ENCODE assay signal across 1 cellular context in genomic region chr3:197038604-197039003, GRCh38.
TF ChIP-seq lines count a peak whose summit lies in the region.

No MANE protein-coding gene starts in this region.

TF ChIP-seq in HepG2, 621 proteins besides CTCF, POLR2A, EP300 and RAD21 (continued from another document):
- no peak for TF ChIP-seq ZNF276 (CRISPR knock-in tag; IDR thresholded peaks at IDR 0.05; ENCODE audit: low read depth)
- TF ChIP-seq ZSCAN5A (CRISPR knock-in tag; IDR thresholded peaks at IDR 0.05; ENCODE audit: borderline replicate concordance), result no peak
- no peak for TF ChIP-seq ZNF577 (CRISPR knock-in tag; IDR thresholded peaks at IDR 0.05; ENCODE audit: borderline replicate concordance, low read depth)
- no peak for TF ChIP-seq PHF21A (CRISPR knock-in tag; IDR thresholded peaks at IDR 0.05)
- TF ChIP-seq ZNF720 (CRISPR knock-in tag; IDR thresholded peaks at IDR 0.05), result no peak
- TF ChIP-seq HNRNPUL1 (IDR thresholded peaks at IDR 0.05; ENCODE audit: low read depth, low read length), result no peak
